Comparison of ENCODE assay signal across 1 cellular context in the genomic region with DNA sequence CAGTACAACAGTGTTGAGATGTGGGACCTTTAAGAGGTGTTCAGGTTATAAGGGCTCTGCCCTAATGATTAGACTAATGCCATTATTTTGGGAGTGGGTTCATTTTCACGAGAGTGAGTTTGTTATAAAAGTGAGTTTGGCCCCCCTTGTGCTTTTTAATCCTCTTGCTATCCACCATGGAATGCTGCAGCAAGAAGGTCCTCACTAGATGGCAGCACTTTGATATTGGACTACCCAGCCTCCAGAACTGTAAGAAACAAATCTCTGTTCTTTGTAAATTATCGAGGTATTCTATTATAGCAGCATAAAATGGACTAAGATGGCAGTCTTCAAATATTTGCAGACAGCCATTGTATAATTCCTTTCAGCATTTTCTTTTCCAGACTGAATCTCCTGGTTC.
A peak's percentile ranks its signal among the peaks of the same experiment; 100 is the strongest.
TF ChIP-seq lines count a peak whose summit lies in the region.

No MANE protein-coding gene starts in this region.

TF ChIP-seq in HepG2, 621 proteins besides CTCF, POLR2A, EP300 and RAD21 (continued from another document):
- TF ChIP-seq, protein P1, sequence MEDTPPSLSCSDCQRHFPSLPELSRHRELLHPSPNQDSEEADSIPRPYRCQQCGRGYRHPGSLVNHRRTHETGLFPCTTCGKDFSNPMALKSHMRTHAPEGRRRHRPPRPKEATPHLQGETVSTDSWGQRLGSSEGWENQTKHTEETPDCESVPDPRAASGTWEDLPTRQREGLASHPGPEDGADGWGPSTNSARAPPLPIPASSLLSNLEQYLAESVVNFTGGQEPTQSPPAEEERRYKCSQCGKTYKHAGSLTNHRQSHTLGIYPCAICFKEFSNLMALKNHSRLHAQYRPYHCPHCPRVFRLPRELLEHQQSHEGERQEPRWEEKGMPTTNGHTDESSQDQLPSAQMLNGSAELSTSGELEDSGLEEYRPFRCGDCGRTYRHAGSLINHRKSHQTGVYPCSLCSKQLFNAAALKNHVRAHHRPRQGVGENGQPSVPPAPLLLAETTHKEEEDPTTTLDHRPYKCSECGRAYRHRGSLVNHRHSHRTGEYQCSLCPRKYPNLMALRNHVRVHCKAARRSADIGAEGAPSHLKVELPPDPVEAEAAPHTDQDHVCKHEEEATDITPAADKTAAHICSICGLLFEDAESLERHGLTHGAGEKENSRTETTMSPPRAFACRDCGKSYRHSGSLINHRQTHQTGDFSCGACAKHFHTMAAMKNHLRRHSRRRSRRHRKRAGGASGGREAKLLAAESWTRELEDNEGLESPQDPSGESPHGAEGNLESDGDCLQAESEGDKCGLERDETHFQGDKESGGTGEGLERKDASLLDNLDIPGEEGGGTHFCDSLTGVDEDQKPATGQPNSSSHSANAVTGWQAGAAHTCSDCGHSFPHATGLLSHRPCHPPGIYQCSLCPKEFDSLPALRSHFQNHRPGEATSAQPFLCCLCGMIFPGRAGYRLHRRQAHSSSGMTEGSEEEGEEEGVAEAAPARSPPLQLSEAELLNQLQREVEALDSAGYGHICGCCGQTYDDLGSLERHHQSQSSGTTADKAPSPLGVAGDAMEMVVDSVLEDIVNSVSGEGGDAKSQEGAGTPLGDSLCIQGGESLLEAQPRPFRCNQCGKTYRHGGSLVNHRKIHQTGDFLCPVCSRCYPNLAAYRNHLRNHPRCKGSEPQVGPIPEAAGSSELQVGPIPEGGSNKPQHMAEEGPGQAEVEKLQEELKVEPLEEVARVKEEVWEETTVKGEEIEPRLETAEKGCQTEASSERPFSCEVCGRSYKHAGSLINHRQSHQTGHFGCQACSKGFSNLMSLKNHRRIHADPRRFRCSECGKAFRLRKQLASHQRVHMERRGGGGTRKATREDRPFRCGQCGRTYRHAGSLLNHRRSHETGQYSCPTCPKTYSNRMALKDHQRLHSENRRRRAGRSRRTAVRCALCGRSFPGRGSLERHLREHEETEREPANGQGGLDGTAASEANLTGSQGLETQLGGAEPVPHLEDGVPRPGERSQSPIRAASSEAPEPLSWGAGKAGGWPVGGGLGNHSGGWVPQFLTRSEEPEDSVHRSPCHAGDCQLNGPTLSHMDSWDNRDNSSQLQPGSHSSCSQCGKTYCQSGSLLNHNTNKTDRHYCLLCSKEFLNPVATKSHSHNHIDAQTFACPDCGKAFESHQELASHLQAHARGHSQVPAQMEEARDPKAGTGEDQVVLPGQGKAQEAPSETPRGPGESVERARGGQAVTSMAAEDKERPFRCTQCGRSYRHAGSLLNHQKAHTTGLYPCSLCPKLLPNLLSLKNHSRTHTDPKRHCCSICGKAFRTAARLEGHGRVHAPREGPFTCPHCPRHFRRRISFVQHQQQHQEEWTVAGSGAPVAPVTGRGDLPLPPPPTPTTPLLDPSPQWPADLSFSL (CRISPR knock-in tag; IDR thresholded peaks at IDR 0.05): no peak
- TF ChIP-seq, protein P2, sequence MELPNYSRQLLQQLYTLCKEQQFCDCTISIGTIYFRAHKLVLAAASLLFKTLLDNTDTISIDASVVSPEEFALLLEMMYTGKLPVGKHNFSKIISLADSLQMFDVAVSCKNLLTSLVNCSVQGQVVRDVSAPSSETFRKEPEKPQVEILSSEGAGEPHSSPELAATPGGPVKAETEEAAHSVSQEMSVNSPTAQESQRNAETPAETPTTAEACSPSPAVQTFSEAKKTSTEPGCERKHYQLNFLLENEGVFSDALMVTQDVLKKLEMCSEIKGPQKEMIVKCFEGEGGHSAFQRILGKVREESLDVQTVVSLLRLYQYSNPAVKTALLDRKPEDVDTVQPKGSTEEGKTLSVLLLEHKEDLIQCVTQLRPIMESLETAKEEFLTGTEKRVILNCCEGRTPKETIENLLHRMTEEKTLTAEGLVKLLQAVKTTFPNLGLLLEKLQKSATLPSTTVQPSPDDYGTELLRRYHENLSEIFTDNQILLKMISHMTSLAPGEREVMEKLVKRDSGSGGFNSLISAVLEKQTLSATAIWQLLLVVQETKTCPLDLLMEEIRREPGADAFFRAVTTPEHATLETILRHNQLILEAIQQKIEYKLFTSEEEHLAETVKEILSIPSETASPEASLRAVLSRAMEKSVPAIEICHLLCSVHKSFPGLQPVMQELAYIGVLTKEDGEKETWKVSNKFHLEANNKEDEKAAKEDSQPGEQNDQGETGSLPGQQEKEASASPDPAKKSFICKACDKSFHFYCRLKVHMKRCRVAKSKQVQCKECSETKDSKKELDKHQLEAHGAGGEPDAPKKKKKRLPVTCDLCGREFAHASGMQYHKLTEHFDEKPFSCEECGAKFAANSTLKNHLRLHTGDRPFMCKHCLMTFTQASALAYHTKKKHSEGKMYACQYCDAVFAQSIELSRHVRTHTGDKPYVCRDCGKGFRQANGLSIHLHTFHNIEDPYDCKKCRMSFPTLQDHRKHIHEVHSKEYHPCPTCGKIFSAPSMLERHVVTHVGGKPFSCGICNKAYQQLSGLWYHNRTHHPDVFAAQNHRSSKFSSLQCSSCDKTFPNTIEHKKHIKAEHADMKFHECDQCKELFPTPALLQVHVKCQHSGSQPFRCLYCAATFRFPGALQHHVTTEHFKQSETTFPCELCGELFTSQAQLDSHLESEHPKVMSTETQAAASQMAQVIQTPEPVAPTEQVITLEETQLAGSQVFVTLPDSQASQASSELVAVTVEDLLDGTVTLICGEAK (IDR thresholded peaks at IDR 0.05): no peak
- TF ChIP-seq, protein P2 (CRISPR knock-in tag; IDR thresholded peaks at IDR 0.05): no peak
- TF ChIP-seq STAG1 (CRISPR knock-in tag; IDR thresholded peaks at IDR 0.05) (peak; percentile 44), POLR2G (IDR thresholded peaks at IDR 0.05; ENCODE audit: low read depth, low read length) (no peak), NR1H2 (CRISPR knock-in tag; IDR thresholded peaks at IDR 0.05; ENCODE audit: borderline replicate concordance, low read depth) (no peak), ZNF569 (CRISPR knock-in tag; IDR thresholded peaks at IDR 0.05; ENCODE audit: borderline replicate concordance) (no peak)
- TF ChIP-seq, protein P3, sequence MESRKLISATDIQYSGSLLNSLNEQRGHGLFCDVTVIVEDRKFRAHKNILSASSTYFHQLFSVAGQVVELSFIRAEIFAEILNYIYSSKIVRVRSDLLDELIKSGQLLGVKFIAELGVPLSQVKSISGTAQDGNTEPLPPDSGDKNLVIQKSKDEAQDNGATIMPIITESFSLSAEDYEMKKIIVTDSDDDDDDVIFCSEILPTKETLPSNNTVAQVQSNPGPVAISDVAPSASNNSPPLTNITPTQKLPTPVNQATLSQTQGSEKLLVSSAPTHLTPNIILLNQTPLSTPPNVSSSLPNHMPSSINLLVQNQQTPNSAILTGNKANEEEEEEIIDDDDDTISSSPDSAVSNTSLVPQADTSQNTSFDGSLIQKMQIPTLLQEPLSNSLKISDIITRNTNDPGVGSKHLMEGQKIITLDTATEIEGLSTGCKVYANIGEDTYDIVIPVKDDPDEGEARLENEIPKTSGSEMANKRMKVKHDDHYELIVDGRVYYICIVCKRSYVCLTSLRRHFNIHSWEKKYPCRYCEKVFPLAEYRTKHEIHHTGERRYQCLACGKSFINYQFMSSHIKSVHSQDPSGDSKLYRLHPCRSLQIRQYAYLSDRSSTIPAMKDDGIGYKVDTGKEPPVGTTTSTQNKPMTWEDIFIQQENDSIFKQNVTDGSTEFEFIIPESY (CRISPR knock-in tag; IDR thresholded peaks at IDR 0.05): no peak
- TF ChIP-seq, protein P4, sequence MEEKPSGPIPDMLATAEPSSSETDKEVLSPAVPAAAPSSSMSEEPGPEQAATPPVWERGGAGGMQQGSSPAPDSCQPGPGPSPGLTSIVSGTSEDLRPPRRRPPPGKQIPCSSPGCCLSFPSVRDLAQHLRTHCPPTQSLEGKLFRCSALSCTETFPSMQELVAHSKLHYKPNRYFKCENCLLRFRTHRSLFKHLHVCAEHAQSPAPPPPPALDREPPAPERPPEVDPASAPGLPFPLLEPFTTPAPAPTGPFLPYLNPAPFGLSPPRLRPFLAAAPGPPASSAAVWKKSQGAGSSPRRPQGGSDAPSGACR (CRISPR knock-in tag; IDR thresholded peaks at IDR 0.05): no peak
